Comparison of ENCODE assay signal across 8 cellular contexts in the genomic region with DNA sequence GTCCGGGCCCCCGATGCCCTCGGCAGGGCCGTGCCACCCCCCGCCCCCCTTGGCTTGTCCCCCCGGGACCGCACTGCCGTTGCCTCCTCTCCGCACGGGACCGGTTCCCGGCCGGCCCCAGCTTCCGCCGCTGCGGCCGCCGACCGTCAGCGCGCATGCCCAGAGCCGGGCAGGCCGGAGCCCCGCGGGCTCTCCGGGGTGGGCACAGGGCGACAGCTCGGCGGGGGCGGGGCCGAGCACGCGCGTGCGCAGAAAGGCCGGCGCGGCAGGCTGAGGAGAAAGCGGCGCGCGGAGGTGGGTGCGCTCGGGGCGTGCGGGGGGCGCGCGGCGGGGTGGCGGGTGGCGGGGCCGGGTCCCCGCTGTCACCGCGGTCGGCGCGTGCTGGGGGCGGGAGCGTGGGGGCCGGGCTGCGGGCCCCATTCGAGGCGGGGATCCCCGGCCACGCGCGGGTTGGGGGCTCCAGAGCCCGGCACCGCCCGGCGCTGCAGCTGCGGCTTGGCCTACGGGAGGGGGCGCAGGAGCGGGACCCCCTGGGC. TPM values are rescaled to one million over a fixed set of nuclear protein-coding genes. Genes with fewer than 3 reads are reported as not detected.
DNase-seq lines count a peak whose midpoint lies in the region; ATAC-seq and TF ChIP-seq lines count a peak whose summit lies in the region.

Gene TBC1D24 (plus strand): TSS at position 251 of the 536 bp plus-strand sequence. CDS start 21,022 bp downstream, outside the sequence.

- H2BK15ac ChIP-seq in neuronal stem cell (ENCODE audit: low read length): peak within 1 kb of the TSS; percentile 88

- CTCF ChIA-PET in Caco-2 (lab: Charles Lee): interaction anchor here (0.5 to 1.7 kb wide), 4 partner anchors 13 to 323 kb away, joined by 3 to 8 read pairs (median 4); no protein-coding TSS in a partner anchor
- CTCF ChIA-PET in activated naive CD4-positive, alpha-beta T cell treated with anti-CD3 and anti-CD28 coated beads, Interleukin-2, amount 10 ng/mL, durations not matched to agents 7 days and 5 days (lab: Charles Lee): interaction anchor here (1.0 to 1.2 kb wide), 2 partner anchors 13 to 26 kb away, joined by 3 to 5 read pairs; no protein-coding TSS in a partner anchor

- intact Hi-C loops in Caco-2 (cut with micrococcal nuclease; ENCODE audit: unreplicated experiment): loop anchor here (2.0 kb wide), 1 partner anchor 26 kb away; no protein-coding TSS in a partner anchor

- H3K27ac ChIP-seq in gastroesophageal sphincter (peak within 1 kb of the TSS; percentile 48 to 90 (median 83)), neuronal stem cell (replicated peaks; ENCODE audit: low read length) (no peak within 1 kb of the TSS), stomach smooth muscle (ENCODE audit: low read length) (peak within 1 kb of the TSS; percentile 49)

- no CpG with 5 or more reads among the region's 77 CpGs for WGBS in gastroesophageal sphincter (ENCODE audit: low coverage in 1 of 2), 2 donors
- WGBS in neuronal stem cell (ENCODE audit: extremely low coverage in 2 of 2, insufficient read length in 2 of 2, insufficient replicate concordance in 1 of 2), 2 donors: no CpG with 5 or more reads among the region's 77 CpGs

- H3K36me3 ChIP-seq in Caco-2 (ENCODE audit: control insufficient read depth, insufficient read depth, low read length) (no peaks in the 10 kb centered on the region), gastroesophageal sphincter (no peaks in the 10 kb centered on the region), neuronal stem cell (replicated peaks in 1 of 2; ENCODE audit: control insufficient read depth in 2 of 2, insufficient read depth in 2 of 2, low read length in 2 of 2) (no peaks in the 10 kb centered on the region), stomach smooth muscle (ENCODE audit: control insufficient read depth in 2 of 2, insufficient read depth in 2 of 2, low read length in 2 of 2) (no peaks in the 10 kb centered on the region)

- peak within 1 kb of the TSS; percentile 93 for H2AFZ ChIP-seq in neuronal stem cell (ENCODE audit: low read length)

- H3K36me3 Mint-ChIP-seq in Caco-2 (ENCODE audit: insufficient read depth, unreplicated experiment): peaks cover 12% of the 10 kb centered on the region
- H3K36me3 Mint-ChIP-seq in activated naive CD4-positive, alpha-beta T cell treated with anti-CD3 and anti-CD28 coated beads, Interleukin-2, amount 10 ng/mL, durations not matched to agents 7 days and 5 days: no peaks in the 10 kb centered on the region

- peak within 1 kb of the TSS; percentile 96 for H2AK5ac ChIP-seq in neuronal stem cell (ENCODE audit: low read depth, low read length)

- H3K79me1 ChIP-seq in neuronal stem cell (ENCODE audit: low read depth, low read length): peaks cover 13% of the 10 kb centered on the region

- no TSS peak for BruUV-seq in Caco-2 (replicated peaks; lab: Mats Ljungman, UMichigan)

- H3K18ac ChIP-seq in neuronal stem cell (ENCODE audit: low read length): peak within 1 kb of the TSS; percentile 100

- POLR2A ChIA-PET in Caco-2 (lab: Charles Lee): interaction anchor here (1.3 kb wide), 1 partner anchor 15 kb away, joined by 4 read pairs; the partner anchor contains the start of gene TEDC2

- peak within 1 kb of the TSS; percentile 99 for H3K23ac ChIP-seq in neuronal stem cell (ENCODE audit: low read depth, low read length, poor library complexity)

- no peak for TF ChIP-seq EP300 in gastroesophageal sphincter (IDR thresholded peaks at IDR 0.05)

- H3K4me3 ChIP-seq in Caco-2 (ENCODE audit: low read depth, low read length) (peak within 1 kb of the TSS; percentile 92), gastroesophageal sphincter (peak within 1 kb of the TSS; percentile 66 to 77), neuronal stem cell (ENCODE audit: low read length in 2 of 2) (peak within 1 kb of the TSS; percentile 79 to 91), stomach smooth muscle (ENCODE audit: low read length in 2 of 2) (peak within 1 kb of the TSS; percentile 78)

- peak within 1 kb of the TSS; percentile 99 for H3K9ac ChIP-seq in neuronal stem cell (ENCODE audit: low read depth, low read length, poor library complexity)
- H3K9ac ChIP-seq in stomach smooth muscle (ENCODE audit: low read length in 2 of 2): peak within 1 kb of the TSS; percentile 51 to 76

- H3K9me3 ChIP-seq in Caco-2: no peaks in the 10 kb centered on the region
- H3K9me3 ChIP-seq in gastroesophageal sphincter: no peaks in the 10 kb centered on the region
- H3K9me3 ChIP-seq in neuronal stem cell (replicated peaks in 1 of 2; ENCODE audit: control insufficient read depth in 2 of 2, insufficient read depth in 1 of 2, low read depth in 1 of 2, low read length in 2 of 2): no peaks in the 10 kb centered on the region
- no peaks in the 10 kb centered on the region for H3K9me3 ChIP-seq in stomach smooth muscle (ENCODE audit: control insufficient read depth in 2 of 2, low read length in 2 of 2)

- H2BK5ac ChIP-seq in neuronal stem cell (ENCODE audit: low read length): peak within 1 kb of the TSS; percentile 82

- peak within 1 kb of the TSS; percentile 54 for H2BK12ac ChIP-seq in neuronal stem cell (ENCODE audit: low read length)

- peaks cover 27% of the 10 kb centered on the region for H3K4me1 ChIP-seq in Caco-2
- peaks cover 0 to 58% (median 34%) of the 10 kb centered on the region in 3 donors for H3K4me1 ChIP-seq in gastroesophageal sphincter
- peaks cover 21 to 23% of the 10 kb centered on the region in 2 donors for H3K4me1 ChIP-seq in neuronal stem cell (ENCODE audit: control insufficient read depth in 2 of 2, insufficient read depth in 1 of 2, low read depth in 1 of 2, low read length in 2 of 2)
- peaks cover 46% of the 10 kb centered on the region for H3K4me1 ChIP-seq in stomach smooth muscle (ENCODE audit: control insufficient read depth, insufficient read depth, low read length)

- H3K27ac Mint-ChIP-seq in Caco-2 (ENCODE audit: unreplicated experiment): no peak within 1 kb of the TSS
- no peak within 1 kb of the TSS for H3K27ac Mint-ChIP-seq in activated naive CD4-positive, alpha-beta T cell treated with anti-CD3 and anti-CD28 coated beads, Interleukin-2, amount 10 ng/mL, durations not matched to agents 7 days and 5 days

- DNase-seq in Caco-2 (peak; percentile 83 to 92), KG1 (lab: John Stamatoyannopoulos, UW) (peak; percentile 56), SK-N-DZ (ENCODE audit: low spot score) (peak; percentile 82), neuronal stem cell (ENCODE audit: low spot score) (peak; percentile 86)
- DNase-seq in activated naive CD4-positive, alpha-beta T cell treated with anti-CD3 and anti-CD28 coated beads, Interleukin-2, amount 10 ng/mL, durations not matched to agents 7 days and 5 days: peak; percentile 84

- TF ChIP-seq CTCF in Caco-2 (IDR thresholded peaks at IDR 0.05; ENCODE audit: insufficient read depth in 1 of 2, low read depth in 1 of 2, low read length in 1 of 2, severe bottlenecking in 1 of 2, unreplicated experiment in 1 of 2) (no peak), gastroesophageal sphincter (IDR thresholded peaks at IDR 0.05) (no peak)

- no peaks in the 10 kb centered on the region for H3K9me3 Mint-ChIP-seq in Caco-2 (ENCODE audit: unreplicated experiment)
- H3K9me3 Mint-ChIP-seq in activated naive CD4-positive, alpha-beta T cell treated with anti-CD3 and anti-CD28 coated beads, Interleukin-2, amount 10 ng/mL, durations not matched to agents 7 days and 5 days: no peaks in the 10 kb centered on the region

- peak within 1 kb of the TSS; percentile 82 for H4K8ac ChIP-seq in neuronal stem cell (ENCODE audit: low read depth, low read length)

- no peak within 1 kb of the TSS for H3K4ac ChIP-seq in neuronal stem cell (ENCODE audit: low read length)

- no peaks in the 10 kb centered on the region for H3K27me3 Mint-ChIP-seq in Caco-2 (ENCODE audit: insufficient read depth, unreplicated experiment)
- H3K27me3 Mint-ChIP-seq in activated naive CD4-positive, alpha-beta T cell treated with anti-CD3 and anti-CD28 coated beads, Interleukin-2, amount 10 ng/mL, durations not matched to agents 7 days and 5 days: peaks cover 58% of the 10 kb centered on the region

- peak within 1 kb of the TSS; percentile 94 for H3K4me2 ChIP-seq in neuronal stem cell (ENCODE audit: insufficient read depth, low read length, poor library complexity, severe bottlenecking)

- no peak within 1 kb of the TSS for H4K91ac ChIP-seq in neuronal stem cell (ENCODE audit: low read depth, low read length, poor library complexity)

- H3K4me1 Mint-ChIP-seq in Caco-2 (ENCODE audit: low read depth, unreplicated experiment): peaks cover 8% of the 10 kb centered on the region
- peaks cover 14% of the 10 kb centered on the region for H3K4me1 Mint-ChIP-seq in activated naive CD4-positive, alpha-beta T cell treated with anti-CD3 and anti-CD28 coated beads, Interleukin-2, amount 10 ng/mL, durations not matched to agents 7 days and 5 days

- peak within 1 kb of the TSS; percentile 73 for H3K4me3 Mint-ChIP-seq in Caco-2 (ENCODE audit: unreplicated experiment)
- H3K4me3 Mint-ChIP-seq in activated naive CD4-positive, alpha-beta T cell treated with anti-CD3 and anti-CD28 coated beads, Interleukin-2, amount 10 ng/mL, durations not matched to agents 7 days and 5 days: peak within 1 kb of the TSS; percentile 75

- peak within 1 kb of the TSS; percentile 94 for H3K14ac ChIP-seq in neuronal stem cell (ENCODE audit: low read length)

- peak; percentile 37 for ATAC-seq in GM21360 (IDR thresholded peaks at IDR 0.05; ENCODE audit: unreplicated experiment)
- ATAC-seq in gastroesophageal sphincter: peak; percentile 92

- H3K27me3 ChIP-seq in Caco-2 (replicated peaks; ENCODE audit: control insufficient read depth, insufficient read depth, low read length) (no peaks in the 10 kb centered on the region), gastroesophageal sphincter (peaks cover 38% of the 10 kb centered on the region), neuronal stem cell (ENCODE audit: control insufficient read depth in 3 of 3, insufficient read depth in 3 of 3, low read depth in 1 of 3, low read length in 3 of 3) (peaks cover 0 to 22% (median 0%) of the 10 kb centered on the region in 3 experiments), stomach smooth muscle (ENCODE audit: control insufficient read depth in 1 of 2, insufficient read depth in 2 of 2, low read length in 2 of 2) (peaks cover 19 to 32% of the 10 kb centered on the region in 2 donors)

- no peak within 1 kb of the TSS for H2BK120ac ChIP-seq in neuronal stem cell (ENCODE audit: low read depth, low read length)

- TF ChIP-seq POLR2A in gastroesophageal sphincter (IDR thresholded peaks at IDR 0.05): peak; percentile 67 to 73

RNA-seq across cellular contexts. Expression of gene TBC1D24, which starts in this region (rescaled TPM):
- total RNA-seq in Caco-2 (2022) (20.8 and 22.6 TPM in 2 replicates), gastroesophageal sphincter (10 to 100 TPM in 3 of 4 donors, 1 to 10 TPM in 1; 6.2 to 18.4 (median 14.2) TPM)
- 13.5 and 17.0 TPM in 2 replicates for polyA plus RNA-seq in SK-N-DZ (2014; cell fraction: cytosol; rRNA removed)
- polyA plus RNA-seq in SK-N-DZ (2014; cell fraction: nucleus; rRNA removed): 19.9 and 29.5 TPM in 2 replicates
- 7.1 TPM for polyA plus RNA-seq in neuronal stem cell (2013, experiment 1 of 2)
- 7.2 TPM for polyA plus RNA-seq in neuronal stem cell (2013, experiment 2 of 2)
